1 cellular context compared by ENCODE assay signal in genomic region chr12:80895240-80895639, GRCh38.
TF ChIP-seq lines count a peak whose summit lies in the region.

No MANE protein-coding gene starts in this region.

TF ChIP-seq in liver, 16 proteins besides CTCF, POLR2A, EP300 and RAD21 (continued from another document):
- TF ChIP-seq REST (IDR thresholded peaks at IDR 0.05) (peak; percentile 28), RXRA (IDR thresholded peaks at IDR 0.05) (peak; percentile 66 to 84), HNF4A (conservative IDR thresholded peaks at IDR 0.05) (peak; percentile 73 to 83), GABPA (IDR thresholded peaks at IDR 0.05 in 1 of 2, conservative IDR thresholded peaks at IDR 0.05 in 1 of 2) (no peak), TAF1 (conservative IDR thresholded peaks at IDR 0.05) (no peak), FOXA2 (IDR thresholded peaks at IDR 0.05) (no peak), MAX (IDR thresholded peaks at IDR 0.05) (no peak), FOXA1 (IDR thresholded peaks at IDR 0.05) (no peak), JUND (IDR thresholded peaks at IDR 0.05) (peak in 1 of 2 donors; percentile 65), ZBTB33 (IDR thresholded peaks at IDR 0.05) (no peak), HNF4G (IDR thresholded peaks at IDR 0.05) (no peak), NR2F2 (IDR thresholded peaks at IDR 0.05) (peak; percentile 12)
TF ChIP-seq in liver: peak in this region for 6.
